ENCODE assay signal across 14 cellular contexts in genomic region chr2:221503965-221504364, GRCh38.
DNase-seq lines count a peak whose midpoint lies in the region; ATAC-seq, FAIRE-seq and TF ChIP-seq lines count a peak whose summit lies in the region.
"Had no signal": no experiment of that assay in that cellular context is flagged by ENCODE, and none has a peak within 500 bp of the region (broad histone marks: within the 10 kb centered on the region; RNA-seq: fewer than 3 reads in every experiment).

No MANE protein-coding gene starts in this region.

- H3K4me3 ChIP-seq in DOHH2 (ENCODE audit: low read length): peak overlapping the region; percentile 12
- no peak overlapping the region for H3K4me3 ChIP-seq in GM12878
- H3K4me3 ChIP-seq in tibial artery: no peak overlapping the region
- H3K4me3 ChIP-seq: A549 had no signal

- BruUV-seq in GM12878 (replicated peaks; lab: Mats Ljungman, UMichigan): no TSS peak

- H3K9ac ChIP-seq in GM12878 (ENCODE audit: control insufficient read depth, insufficient read depth, low read length): no peak overlapping the region

- POLR2A ChIA-PET in GM12878 (lab: Charles Lee): no interaction called here

- TF ChIP-seq RAD21 in GM12878 (IDR thresholded peaks at IDR 0.05; ENCODE audit: insufficient read depth, low read depth, low read length): no peak

- CTCF ChIA-PET in GM12878 (lab: Yijun Ruan, JAX): no interaction called here

- H3K4me1 ChIP-seq in DOHH2 (ENCODE audit: control insufficient read depth, low read length): peaks cover 9% of the 10 kb centered on the region
- H3K4me1 ChIP-seq in GM12878 (ENCODE audit: control insufficient read depth, insufficient read depth, low read length): no peaks in the 10 kb centered on the region
- H3K4me1 ChIP-seq in tibial artery: peaks cover 0 to 10% (median 1%) of the 10 kb centered on the region in 4 donors
- H3K4me1 ChIP-seq: A549 had no signal

- no peaks in the 10 kb centered on the region for H3K9me3 Mint-ChIP-seq in IgD-negative memory B cell
- H3K9me3 Mint-ChIP-seq: CD8-positive, alpha-beta memory T cell; H9 had no signal

- peak overlapping the region in 2 of 4 donors; percentile 55 to 81 for H3K4me3 Mint-ChIP-seq in IgD-negative memory B cell
- H3K4me3 Mint-ChIP-seq: CD14-positive monocyte; CD8-positive, alpha-beta memory T cell; H9 had no signal

- TF ChIP-seq POLR2A in GM12878 (IDR thresholded peaks at IDR 0.05; ENCODE audit: low read depth, low read length): no peak

- no peak overlapping the region for H2AFZ ChIP-seq in GM12878 (ENCODE audit: control insufficient read depth, low read depth, low read length)

- H3K27me3 ChIP-seq in DOHH2 (ENCODE audit: control insufficient read depth, low read length): no peaks in the 10 kb centered on the region
- H3K27me3 ChIP-seq in GM12878 (replicated peaks in 1 of 2; ENCODE audit: control insufficient read depth in 2 of 2, insufficient read depth in 2 of 2, low read length in 1 of 2): no peaks in the 10 kb centered on the region; a peak in 1 of 4 replicates
- no peaks in the 10 kb centered on the region for H3K27me3 ChIP-seq in tibial artery

- H3K79me2 ChIP-seq in DOHH2 (ENCODE audit: control insufficient read depth, low read length): no peaks in the 10 kb centered on the region
- H3K79me2 ChIP-seq in GM12878 (ENCODE audit: control insufficient read depth, insufficient read depth, low read length): no peaks in the 10 kb centered on the region

- no peak for TF ChIP-seq CTCF in DOHH2 (IDR thresholded peaks at IDR 0.05; ENCODE audit: low read depth, low read length, poor library complexity, severe bottlenecking)
- TF ChIP-seq CTCF in GM12878 (IDR thresholded peaks at IDR 0.05 in 2 of 3, conservative IDR thresholded peaks at IDR 0.05 in 1 of 3; ENCODE audit: control insufficient read depth in 2 of 3, extremely low read depth in 1 of 3, insufficient read depth in 1 of 3, low read depth in 3 of 3, low read length in 3 of 3): no peak
- TF ChIP-seq CTCF in tibial artery (IDR thresholded peaks at IDR 0.05): no peak

- peak overlapping the region in 2 of 3 donors; percentile 58 to 69 for H3K27ac Mint-ChIP-seq in IgD-negative memory B cell
- H3K27ac Mint-ChIP-seq: CD14-positive monocyte, H9 had no signal

- no peaks in the 10 kb centered on the region for H3K27me3 Mint-ChIP-seq in IgD-negative memory B cell
- H3K27me3 Mint-ChIP-seq: CD8-positive, alpha-beta memory T cell had no signal

- H3K36me3 ChIP-seq in DOHH2 (ENCODE audit: control insufficient read depth, low read length) (no peaks in the 10 kb centered on the region), GM12878 (ENCODE audit: control insufficient read depth in 2 of 2, insufficient read depth in 2 of 2, low read length in 1 of 2) (no peaks in the 10 kb centered on the region), tibial artery (no peaks in the 10 kb centered on the region)

- H3K9me3 ChIP-seq in DOHH2 (ENCODE audit: control insufficient read depth, insufficient read depth, low read length) (no peaks in the 10 kb centered on the region), GM12878 (replicated peaks; ENCODE audit: control insufficient read depth, insufficient read depth, low read length) (no peaks in the 10 kb centered on the region), tibial artery (no peaks in the 10 kb centered on the region)
- H3K9me3 ChIP-seq: A549 had no signal

- no peaks in the 10 kb centered on the region for H3F3A ChIP-seq in DOHH2 (ENCODE audit: control insufficient read depth, insufficient read depth)

- H4K20me1 ChIP-seq in DOHH2 (ENCODE audit: control insufficient read depth, insufficient read depth, low read depth, low read length) (no peaks in the 10 kb centered on the region), GM12878 (ENCODE audit: control insufficient read depth, insufficient read depth) (no peaks in the 10 kb centered on the region)

- intact Hi-C loops in GM12878 (cut with micrococcal nuclease; ENCODE audit: unreplicated experiment): no loop called here
- intact Hi-C loops in tibial artery (cut with DNase I; ENCODE audit: low total_unique reads): no loop called here

- ATAC-seq in GM12878: peak; percentile 66
- ATAC-seq: A549 had no signal

- H3K27ac ChIP-seq in DOHH2 (ENCODE audit: low read depth, low read length): no peak overlapping the region
- no peak overlapping the region for H3K27ac ChIP-seq in GM12878 (ENCODE audit: control insufficient read depth, insufficient read depth)
- H3K27ac ChIP-seq in tibial artery: no peak overlapping the region
- H3K27ac ChIP-seq: A549 had no signal

- WGBS in GM12878 (ENCODE audit: insufficient coverage, insufficient replicate concordance, low lambda C conversion rate, missing lambda C conversion rate): 4% methylated on average over 2 of the region's 2 CpGs

- no peak for TF ChIP-seq EP300 in GM12878 (IDR thresholded peaks at IDR 0.05; ENCODE audit: borderline replicate concordance in 1 of 2, control insufficient read depth in 1 of 2, low read depth in 2 of 2, low read length in 2 of 2)

- in situ Hi-C loops in GM12878 (cut with MboI): no loop called here

- DNase-seq in GM12878 (ENCODE audit: low read depth, low spot score) (no peak), renal cortical epithelial cell (ENCODE audit: low read depth) (peak; percentile 19), putamen (ENCODE audit: low spot score) (no peak), dedifferentiated amniotic fluid mesenchymal stem cell (ENCODE audit: extremely low spot score) (no peak), ecto neural progenitor cell (ENCODE audit: low spot score) (no peak), tibial artery (no peak)
- DNase-seq: CD8-positive, alpha-beta memory T cell; DMS53; GOT3; H9 had no signal

- H3K4me2 ChIP-seq in DOHH2 (ENCODE audit: low read length): peak overlapping the region; percentile 48
- no peak overlapping the region for H3K4me2 ChIP-seq in GM12878 (ENCODE audit: control insufficient read depth, insufficient read depth)
- H3K4me2 ChIP-seq: A549 had no signal

- FAIRE-seq in GM12878 (lab: Jason Lieb, UNC): no peak
- FAIRE-seq: A549 had no signal

- no peaks in the 10 kb centered on the region for H3K9me2 ChIP-seq in DOHH2 (replicated peaks; ENCODE audit: control insufficient read depth, low read length)

- peaks cover 14% of the 10 kb centered on the region for H3K36me3 Mint-ChIP-seq in IgD-negative memory B cell
- H3K36me3 Mint-ChIP-seq: CD14-positive monocyte had no signal

- peaks cover 24 to 32% (median 29%) of the 10 kb centered on the region in 3 donors for H3K4me1 Mint-ChIP-seq in IgD-negative memory B cell
- H3K4me1 Mint-ChIP-seq: CD14-positive monocyte had no signal

- RAD21 ChIA-PET in GM12878 (lab: Charles Lee; ENCODE audit: unreplicated experiment): no interaction called here

- SMC1A ChIA-PET in GM12878 (lab: Charles Lee; ENCODE audit: uncharacterized antibody, unreplicated experiment): interaction anchor here (1.0 kb wide), 1 partner anchor 9 kb away, joined by 5 read pairs; no protein-coding TSS in a partner anchor

TF ChIP-seq in GM12878, 131 proteins besides CTCF, POLR2A, EP300 and RAD21:
- TF ChIP-seq ZNF687 (IDR thresholded peaks at IDR 0.05): no peak
- no peak for TF ChIP-seq MEF2A (IDR thresholded peaks at IDR 0.05; ENCODE audit: insufficient read depth, low read depth, low read length)
- no peak for TF ChIP-seq ATF2 (IDR thresholded peaks at IDR 0.05; ENCODE audit: low read length)
- TF ChIP-seq PAX5 (IDR thresholded peaks at IDR 0.05; ENCODE audit: borderline replicate concordance, low read depth, low read length): no peak
- no peak for TF ChIP-seq SREBF1 (IDR thresholded peaks at IDR 0.05; ENCODE audit: low read length)
- no peak for TF ChIP-seq ZZZ3 (IDR thresholded peaks at IDR 0.05; ENCODE audit: control insufficient read depth, insufficient read length, low read depth)
- TF ChIP-seq CBFB (IDR thresholded peaks at IDR 0.05; ENCODE audit: low read depth): no peak
- no peak for TF ChIP-seq NFYA (IDR thresholded peaks at IDR 0.05; ENCODE audit: borderline replicate concordance, low read depth, low read length)
TF ChIP-seq in GM12878: peak in this region for 0.
